In genomic region chr12:632102-632696, GRCh38 we compare ENCODE assay signal across 8 cellular contexts. TPM values are rescaled to one million over a fixed set of nuclear protein-coding genes. Genes with fewer than 3 reads are reported as not detected.
DNase-seq lines count a peak whose midpoint lies in the region; ATAC-seq, FAIRE-seq and TF ChIP-seq lines count a peak whose summit lies in the region.

No MANE protein-coding gene starts in this region.

- CTCF ChIA-PET in CD8-positive, alpha-beta memory T cell (lab: Charles Lee) = interaction anchor here (1.0 to 1.5 kb wide), 3 partner anchors 17 to 183 kb away, joined by 4 to 5 read pairs (median 5); no protein-coding TSS in a partner anchor
- CTCF ChIA-PET in mammary epithelial cell (lab: Charles Lee; ENCODE audit: low non-redundant PET) = interaction anchor here (0.6 kb wide), 1 partner anchor 41 kb away, joined by 3 read pairs; no protein-coding TSS in a partner anchor
- CTCF ChIA-PET in HepG2 (lab: Yijun Ruan, JAX; ENCODE audit: low intra/inter-chr PET ratio, low total read pairs) = no interaction called here

- H3K9me2 ChIP-seq in Karpas-422 (replicated peaks; ENCODE audit: insufficient read depth, low read length) = no peaks in the 10 kb centered on the region

- TF ChIP-seq EP300 in HepG2 (IDR thresholded peaks at IDR 0.05; ENCODE audit: low read depth in 2 of 2, low read length in 2 of 2) = peak in 1 of 2 experiments; percentile 86; a peak in 2 of 4 replicates
- peak; percentile 55; the same call in 1 of the 2 replicates for TF ChIP-seq EP300 in HepG2 (CRISPR knock-in tag; IDR thresholded peaks at IDR 0.05; ENCODE audit: borderline replicate concordance)

- peak; percentile 92 for ATAC-seq in HepG2

- no peak for TF ChIP-seq RAD21 in HepG2 (CRISPR knock-in tag; IDR thresholded peaks at IDR 0.05)

- H3K36me3 ChIP-seq in CD8-positive, alpha-beta memory T cell (ENCODE audit: insufficient read depth, low read length) = no peaks in the 10 kb centered on the region
- H3K36me3 ChIP-seq in Karpas-422 (ENCODE audit: insufficient read depth, low read length) = no peaks in the 10 kb centered on the region
- no peaks in the 10 kb centered on the region for H3K36me3 ChIP-seq in mammary epithelial cell (ENCODE audit: insufficient read depth, low read length)
- H3K36me3 ChIP-seq in HepG2 (replicated peaks in 1 of 2; ENCODE audit: control insufficient read depth in 1 of 2, insufficient read depth in 2 of 2, low read length in 2 of 2) = no peaks in the 10 kb centered on the region
- no peaks in the 10 kb centered on the region for H3K36me3 ChIP-seq in uterus

- DNase-seq in CD8-positive, alpha-beta memory T cell = no peak
- DNase-seq in Karpas-422 = no peak
- peak; percentile 81 for DNase-seq in mammary epithelial cell
- DNase-seq in HepG2 (ENCODE audit: low spot score) = peak; percentile 93
- no peak for DNase-seq in uterus
- no peak for DNase-seq in NCI-H82 (lab: John Stamatoyannopoulos, UW)
- no peak for DNase-seq in DMS 273 (lab: John Stamatoyannopoulos, UW; ENCODE audit: unreplicated experiment)
- no peak for DNase-seq in NCI-H524 (lab: John Stamatoyannopoulos, UW)

- intact Hi-C loops in mammary epithelial cell (cut with micrococcal nuclease) (loop anchor here (5.0 to 10.0 kb wide), 2 partner anchors 35 to 57 kb away; no protein-coding TSS in a partner anchor), HepG2 (cut with micrococcal nuclease; ENCODE audit: unreplicated experiment) (loop anchor here (2.0 kb wide), 1 partner anchor 15 kb away; no protein-coding TSS in a partner anchor), uterus (cut with DNase I; ENCODE audit: low total_unique reads) (no loop called here)

- no peaks in the 10 kb centered on the region for H3K9me3 ChIP-seq in CD8-positive, alpha-beta memory T cell (ENCODE audit: low read length)
- H3K9me3 ChIP-seq in Karpas-422 (ENCODE audit: low read length) (no peaks in the 10 kb centered on the region), mammary epithelial cell (replicated peaks; ENCODE audit: insufficient read depth, low read length) (no peaks in the 10 kb centered on the region), HepG2 (ENCODE audit: low read length) (no peaks in the 10 kb centered on the region), uterus (no peaks in the 10 kb centered on the region)

- no peaks in the 10 kb centered on the region for H3K9me3 Mint-ChIP-seq in CD8-positive, alpha-beta memory T cell

- peaks cover 0 to 3% (median 2%) of the 10 kb centered on the region in 3 donors for H3K36me3 Mint-ChIP-seq in CD8-positive, alpha-beta memory T cell

- WGBS in mammary epithelial cell (ENCODE audit: low coverage, missing lambda C conversion rate) = 0% methylated on average over 7 of the region's 7 CpGs
- 0% methylated on average over 7 of the region's 7 CpGs for WGBS in HepG2 (ENCODE audit: low lambda C conversion rate)

- H3K27ac ChIP-seq in CD8-positive, alpha-beta memory T cell (ENCODE audit: low read depth, low read length) = no peak overlapping the region
- H3K27ac ChIP-seq in Karpas-422 (ENCODE audit: low read length) (peak overlapping the region; percentile 24; the same call in 1 of the 2 replicates), mammary epithelial cell (ENCODE audit: insufficient read depth, low read depth, low read length) (peak overlapping the region; percentile 76), HepG2 (ENCODE audit: extremely low read length, insufficient read depth, low read length) (peak overlapping the region; percentile 83), uterus (peak overlapping the region; percentile 69 to 75)

- peak overlapping the region in 6 of 8 donors; percentile 79 to 97 (median 90) for H3K27ac Mint-ChIP-seq in CD8-positive, alpha-beta memory T cell

- no peak overlapping the region for H3K4me3 ChIP-seq in CD8-positive, alpha-beta memory T cell (ENCODE audit: low read length)
- H3K4me3 ChIP-seq in Karpas-422 (ENCODE audit: low read length) (no peak overlapping the region), mammary epithelial cell (replicated peaks in 1 of 3; ENCODE audit: insufficient read depth in 1 of 3, low read depth in 2 of 3, low read length in 3 of 3) (peak overlapping the region in 1 of 3 experiments; percentile 12), HepG2 (replicated peaks in 1 of 3; ENCODE audit: insufficient read depth in 1 of 3, low read depth in 2 of 3, low read length in 3 of 3) (peak overlapping the region; percentile 52 to 62 (median 54)), uterus (no peak overlapping the region)

- peak; percentile 95 for FAIRE-seq in HepG2 (lab: Jason Lieb, UNC)

- TF ChIP-seq POLR2A in HepG2 (IDR thresholded peaks at IDR 0.05; ENCODE audit: insufficient read depth in 1 of 2, low read depth in 2 of 2, low read length in 2 of 2) = peak; percentile 36 to 47; a peak in 1 of 4 replicates
- no peak for TF ChIP-seq POLR2A in uterus (IDR thresholded peaks at IDR 0.05)

- POLR2A ChIA-PET in CD8-positive, alpha-beta memory T cell (lab: Charles Lee) = no interaction called here
- POLR2A ChIA-PET in HepG2 (lab: Yijun Ruan, JAX) = interaction anchor here (0.6 to 2.1 kb wide), 11 partner anchors 9 to 380 kb away, joined by 3 to 11 read pairs (median 4); partner anchors contain the start of gene WNK1

- peak overlapping the region; percentile 77 for H3K4me2 ChIP-seq in Karpas-422 (ENCODE audit: low read depth, low read length, poor library complexity, severe bottlenecking)
- H3K4me2 ChIP-seq in mammary epithelial cell (ENCODE audit: insufficient read depth, low read depth, low read length) = peak overlapping the region; percentile 58
- H3K4me2 ChIP-seq in HepG2 (ENCODE audit: low read depth, low read length) = peak overlapping the region; percentile 81

- H3K9ac ChIP-seq in Karpas-422 (ENCODE audit: low read length) = peak overlapping the region; percentile 1; the same call in 1 of the 2 replicates
- peak overlapping the region; percentile 47 for H3K9ac ChIP-seq in mammary epithelial cell (ENCODE audit: insufficient read depth, low read length)
- H3K9ac ChIP-seq in HepG2 (ENCODE audit: insufficient read depth, low read depth, low read length) = peak overlapping the region; percentile 58

- no peaks in the 10 kb centered on the region for H3K27me3 ChIP-seq in CD8-positive, alpha-beta memory T cell (ENCODE audit: insufficient read depth, low read length, poor library complexity, severe bottlenecking)
- H3K27me3 ChIP-seq in Karpas-422 (ENCODE audit: low read length) = no peaks in the 10 kb centered on the region
- no peaks in the 10 kb centered on the region for H3K27me3 ChIP-seq in mammary epithelial cell (ENCODE audit: insufficient read depth, low read length)
- no peaks in the 10 kb centered on the region; a peak in 1 of 5 replicates for H3K27me3 ChIP-seq in HepG2 (ENCODE audit: control insufficient read depth in 1 of 2, insufficient read depth in 2 of 2, low read length in 2 of 2)
- no peaks in the 10 kb centered on the region for H3K27me3 ChIP-seq in uterus

- H2AFZ ChIP-seq in Karpas-422 (ENCODE audit: low read length) (no peak overlapping the region), mammary epithelial cell (ENCODE audit: low read depth, low read length) (peak overlapping the region; percentile 87), HepG2 (ENCODE audit: low read length) (no peak overlapping the region)

- H3K4me1 Mint-ChIP-seq in CD8-positive, alpha-beta memory T cell = peaks cover 3 to 29% (median 25%) of the 10 kb centered on the region in 3 donors

- peak overlapping the region in 4 of 7 donors; percentile 34 to 93 (median 86) for H3K4me3 Mint-ChIP-seq in CD8-positive, alpha-beta memory T cell

- H3K27me3 Mint-ChIP-seq in CD8-positive, alpha-beta memory T cell = peaks cover 0 to 2% of the 10 kb centered on the region in 2 donors

- H4K20me1 ChIP-seq in Karpas-422 (ENCODE audit: insufficient read depth, low read depth, low read length) (no peaks in the 10 kb centered on the region), mammary epithelial cell (ENCODE audit: insufficient read depth, low read length) (no peaks in the 10 kb centered on the region), HepG2 (ENCODE audit: insufficient read depth, low read length) (no peaks in the 10 kb centered on the region)

- in situ Hi-C loops in mammary epithelial cell (cut with MboI; ENCODE audit: low sequenced_read_pairs in 2 of 2) = no loop called here
- in situ Hi-C loops in HepG2 (cut with HindIII; ENCODE audit: extremely low pct_ligation_motif_present, low pct_unique_long_range_greater_than_20kb) = no loop called here

- no TSS peak for BruUV-seq in mammary epithelial cell (replicated peaks; lab: Mats Ljungman, UMichigan)
- BruUV-seq in HepG2 (replicated peaks; lab: Mats Ljungman, UMichigan) = no TSS peak

- TF ChIP-seq CTCF in mammary epithelial cell (conservative IDR thresholded peaks at IDR 0.05 in 1 of 2, IDR thresholded peaks at IDR 0.05 in 1 of 2; ENCODE audit: extremely low read depth in 1 of 2, insufficient read depth in 1 of 2, low read depth in 1 of 2, low read length in 2 of 2) (no peak), HepG2 (CRISPR knock-in tag; IDR thresholded peaks at IDR 0.05) (no peak), uterus (IDR thresholded peaks at IDR 0.05) (no peak)

- H3K79me2 ChIP-seq in Karpas-422 (ENCODE audit: low read length) = no peaks in the 10 kb centered on the region
- no peaks in the 10 kb centered on the region for H3K79me2 ChIP-seq in mammary epithelial cell (ENCODE audit: insufficient read depth, low read length)
- H3K79me2 ChIP-seq in HepG2 (ENCODE audit: insufficient read depth, low read length) = no peaks in the 10 kb centered on the region

- H3K4me1 ChIP-seq in CD8-positive, alpha-beta memory T cell (ENCODE audit: insufficient read depth, low read length) = no peaks in the 10 kb centered on the region
- H3K4me1 ChIP-seq in Karpas-422 (ENCODE audit: low read length) (peaks cover 29% of the 10 kb centered on the region), mammary epithelial cell (ENCODE audit: insufficient read depth, low read length) (peaks cover 18% of the 10 kb centered on the region), HepG2 (ENCODE audit: insufficient read depth, low read length) (peaks cover 56% of the 10 kb centered on the region), uterus (peaks cover 0 to 9% of the 10 kb centered on the region in 2 donors)

- dilution Hi-C loops in mammary epithelial cell (cut with HindIII; ENCODE audit: low sequenced_read_pairs) = no loop called here

RNA-seq across cellular contexts. Expression of gene NINJ2, which starts 31.0 kb away (rescaled TPM):
- 1 to 10 TPM; 3.3 to 4.2 TPM for total RNA-seq in CD8-positive, alpha-beta memory T cell
- polyA plus RNA-seq in CD8-positive, alpha-beta memory T cell = 47.1 TPM
- total RNA-seq in Karpas-422 (2014; rRNA removed; shearing (Covaris generic); ENCODE audit: low replicate concordance) = 1.8 and 2.4 TPM in 2 replicates
- total RNA-seq in mammary epithelial cell = under 1 TPM in 1 of 2 donors, not detected in 1; 0.17 TPM
- 0.12 TPM for polyA plus RNA-seq in mammary epithelial cell
- not detected for polyA minus RNA-seq in mammary epithelial cell
- 0.62 and 0.94 TPM in 2 replicates for total RNA-seq in HepG2 (2016; rRNA removed; fragmentation: Illumina TruSeq; extraction: Trizol)
- total RNA-seq in HepG2 (2016; cell fraction: cytosol; rRNA removed; fragmentation: Illumina TruSeq; extraction: Trizol; ENCODE audit: low read depth) = 0.51 TPM in 1 of 2 replicates, not detected in the other
- 0.34 and 0.56 TPM in 2 replicates for total RNA-seq in HepG2 (2016; cell fraction: insoluble cytoplasmic fraction; rRNA removed; fragmentation: Illumina TruSeq; extraction: Trizol)
- 0.31 and 0.34 TPM in 2 replicates for total RNA-seq in HepG2 (2016; cell fraction: membrane; rRNA removed; fragmentation: Illumina TruSeq; extraction: Trizol)
- 1.0 TPM in 1 of 2 replicates, not detected in the other for total RNA-seq in HepG2 (2016; cell fraction: nucleus; rRNA removed; fragmentation: Illumina TruSeq; extraction: Trizol)
- 3.8 and 5.4 TPM in 2 replicates for polyA plus RNA-seq in HepG2 (2011; rRNA removed)
- 5.5 and 5.9 TPM in 2 replicates for polyA plus RNA-seq in HepG2 (2011; cell fraction: cytosol; rRNA removed)
- 3.4 and 3.9 TPM in 2 replicates for polyA plus RNA-seq in HepG2 (2011; cell fraction: nucleus; rRNA removed)
- 4.9 and 6.3 TPM in 2 replicates for polyA plus RNA-seq in HepG2 (2012)
- 0.87 and 0.95 TPM in 2 replicates for polyA plus RNA-seq in HepG2 (2016; cell fraction: cytosol; fragmentation: Illumina TruSeq; extraction: Trizol; ENCODE audit: low read depth)
- 0.94 and 1.3 TPM in 2 replicates for polyA plus RNA-seq in HepG2 (2016; cell fraction: insoluble cytoplasmic fraction; fragmentation: Illumina TruSeq; extraction: Trizol; ENCODE audit: low read depth)
- polyA plus RNA-seq in HepG2 (2016; cell fraction: membrane; fragmentation: Illumina TruSeq; extraction: Trizol; ENCODE audit: low read depth) = 0.98 and 1.2 TPM in 2 replicates
- 0.83 TPM in 2 replicates for polyA plus RNA-seq in HepG2 (2016; cell fraction: nucleus; fragmentation: Illumina TruSeq; extraction: Trizol; ENCODE audit: insufficient read depth, low read depth)
- polyA minus RNA-seq in HepG2 (2011; rRNA and poly(A)+ RNA removed; ENCODE audit: low replicate concordance) = 7.4 and 19.5 TPM in 2 replicates
- 1.1 and 2.0 TPM in 2 replicates for polyA minus RNA-seq in HepG2 (2011; cell fraction: cytosol; rRNA and poly(A)+ RNA removed)
- polyA minus RNA-seq in HepG2 (2011; cell fraction: nucleus; rRNA and poly(A)+ RNA removed) = 0.64 and 1.6 TPM in 2 replicates
- 1 to 10 TPM in 2 of 4 donors, under 1 TPM in 1, not detected in 1; 0.97 to 5.4 (median 2.3) TPM for total RNA-seq in uterus

Comparison
In these comparisons a context has a peak if more than half of its experiments do, and no peak if none do; other contexts are left out.
1. DNase-seq: peak in mammary epithelial cell (single experiment) and HepG2 (single experiment); none in CD8-positive, alpha-beta memory T cell (0 of 5), Karpas-422 (single experiment), uterus (0 of 2), NCI-H82 (single experiment), DMS 273 (single experiment) and NCI-H524 (0 of 2).
2. H3K4me3 ChIP-seq: peak in HepG2 (3 of 3); none in CD8-positive, alpha-beta memory T cell (single experiment), Karpas-422 (single experiment) and uterus (0 of 2).
3. H3K9ac ChIP-seq: peak in every context shown above with its lines; median percentile 58 in HepG2; 47 in mammary epithelial cell; 1 in Karpas-422.
4. POLR2A ChIP-seq: peak in HepG2 (2 of 2); none in uterus (0 of 2).
5. Peak in every context shown above with its lines, with median percentiles within 50 percentile points of each other: H3K4me2 ChIP-seq.